ENCODE assay signal across 9 cellular contexts in genomic region chr20:53774487-53775203, GRCh38.
A peak's percentile ranks its signal among the peaks of the same experiment; 100 is the strongest.
DNase-seq lines count a peak whose midpoint lies in the region; ATAC-seq, FAIRE-seq and TF ChIP-seq lines count a peak whose summit lies in the region.
"Had no signal": no experiment of that assay in that cellular context is flagged by ENCODE, and none has a peak within 500 bp of the region (broad histone marks: within the 10 kb centered on the region; RNA-seq: fewer than 3 reads in every experiment).

No MANE protein-coding gene starts in this region.

- peaks cover 30% of the 10 kb centered on the region for H3F3A ChIP-seq in PC-9 (ENCODE audit: insufficient read depth, low read depth)

- H2BK120ac ChIP-seq in H1 (replicated peaks; ENCODE audit: low read depth, low read length): no peak overlapping the region

- H3K9ac ChIP-seq in H1 (replicated peaks in 1 of 4; ENCODE audit: extremely low read depth in 1 of 4, low read depth in 3 of 4, low read length in 3 of 4): no peak overlapping the region

- CTCF ChIA-PET in PC-9 (lab: Charles Lee) (interaction anchor here (0.6 kb wide), 1 partner anchor 91 kb away, joined by 3 read pairs; no protein-coding TSS in a partner anchor), H1 (lab: Charles Lee; ENCODE audit: partially characterized antibody) (interaction anchor here (1.2 kb wide), 1 partner anchor 25 kb away, joined by 6 read pairs; no protein-coding TSS in a partner anchor)
- CTCF ChIA-PET in activated naive CD4-positive, alpha-beta T cell treated with anti-CD3 and anti-CD28 coated beads, Interleukin-2, amount 10 ng/mL, durations not matched to agents 7 days and 5 days (lab: Charles Lee): no interaction called here

- no peak overlapping the region for H3K4ac ChIP-seq in H1 (replicated peaks; ENCODE audit: insufficient read length, low read depth, low read length)

- peak overlapping the region; percentile 52 for H4K91ac ChIP-seq in H1 (replicated peaks; ENCODE audit: insufficient read length, low read length)

- POLR2A ChIA-PET in PC-9 (lab: Charles Lee; ENCODE audit: unreplicated experiment) (interaction anchor here (0.6 to 0.7 kb wide), 5 partner anchors 8 to 141 kb away, joined by 3 to 4 read pairs (median 3); no protein-coding TSS in a partner anchor), H1 (lab: Charles Lee; ENCODE audit: partially characterized antibody) (no interaction called here)

- no peaks in the 10 kb centered on the region for H3K36me3 Mint-ChIP-seq in nephron (ENCODE audit: low read depth)
- H3K36me3 Mint-ChIP-seq in activated T-helper 17 cell treated with anti-CD3 and anti-CD28 coated beads, Interleukin-2, amount 50 U/mL, for 72 hours (ENCODE audit: low read depth): no peaks in the 10 kb centered on the region
- no peaks in the 10 kb centered on the region for H3K36me3 Mint-ChIP-seq in activated naive CD4-positive, alpha-beta T cell treated with anti-CD3 and anti-CD28 coated beads, Interleukin-2, amount 10 ng/mL, durations not matched to agents 7 days and 5 days

- H4K20me1 ChIP-seq in PC-9 (ENCODE audit: insufficient read depth): no peaks in the 10 kb centered on the region
- no peaks in the 10 kb centered on the region for H4K20me1 ChIP-seq in H1 (replicated peaks in 1 of 2; ENCODE audit: control insufficient read depth in 1 of 2, insufficient read depth in 2 of 2, low read length in 2 of 2)

- no peak overlapping the region for H3K18ac ChIP-seq in H1 (ENCODE audit: extremely low read depth, low read length)

- no peak overlapping the region for H2AK5ac ChIP-seq in H1 (ENCODE audit: low read depth, low read length)

- H3K36me3 ChIP-seq in PC-9 (ENCODE audit: low read depth): no peaks in the 10 kb centered on the region
- no peaks in the 10 kb centered on the region for H3K36me3 ChIP-seq in H1 (ENCODE audit: control insufficient read depth in 2 of 4, insufficient read depth in 4 of 4, low read length in 3 of 4)

- TF ChIP-seq CTCF in AG09319 (IDR thresholded peaks at IDR 0.05; ENCODE audit: low read depth, low read length): no peak
- TF ChIP-seq CTCF in PC-9 (conservative IDR thresholded peaks at IDR 0.05): no peak
- no peak for TF ChIP-seq CTCF in H1 (IDR thresholded peaks at IDR 0.05; ENCODE audit: control extremely low read depth in 1 of 3, insufficient read depth in 1 of 3, low read depth in 1 of 3, low read length in 3 of 3)
- no peak for TF ChIP-seq CTCF in nephron (IDR thresholded peaks at IDR 0.05; ENCODE audit: unreplicated experiment in 3 of 3)

- 92% methylated on average over 9 of the region's 9 CpGs; no CpG with 5 or more reads in 1 of the 2 experiments for WGBS in H1 (ENCODE audit: extremely low coverage in 1 of 2, insufficient coverage in 1 of 2, insufficient read length in 1 of 2, insufficient replicate concordance in 2 of 2, low coverage in 1 of 2, low lambda C conversion rate in 2 of 2, missing lambda C conversion rate in 1 of 2), 2 experiments

- no peak overlapping the region for H3K4me3 ChIP-seq in PC-9
- H3K4me3 ChIP-seq in H1 (ENCODE audit: extremely low read depth in 1 of 4, insufficient read depth in 2 of 4, low read depth in 3 of 4, low read length in 4 of 4): no peak overlapping the region

- no peak overlapping the region for H3K4me3 Mint-ChIP-seq in nephron
- H3K4me3 Mint-ChIP-seq in activated T-helper 17 cell treated with anti-CD3 and anti-CD28 coated beads, Interleukin-2, amount 50 U/mL, for 72 hours: no peak overlapping the region
- no peak overlapping the region for H3K4me3 Mint-ChIP-seq in activated naive CD4-positive, alpha-beta T cell treated with anti-CD3 and anti-CD28 coated beads, Interleukin-2, amount 10 ng/mL, durations not matched to agents 7 days and 5 days

- TF ChIP-seq EP300 in H1 (IDR thresholded peaks at IDR 0.05; ENCODE audit: borderline replicate concordance in 1 of 2, low read depth in 2 of 2, low read length in 2 of 2): no peak

- intact Hi-C loops in PC-9 (cut with micrococcal nuclease; ENCODE audit: unreplicated experiment): loop anchor here (1.0 to 5.0 kb wide), 7 partner anchors 12 to 153 kb away; no protein-coding TSS in a partner anchor

- H4K5ac ChIP-seq in H1 (ENCODE audit: insufficient read length, low read depth, low read length): no peak overlapping the region

- ATAC-seq in activated T-helper 17 cell treated with anti-CD3 and anti-CD28 coated beads, Interleukin-2, amount 50 U/mL, for 72 hours (replicated peaks): no peak
- ATAC-seq in HG03565 (IDR thresholded peaks at IDR 0.05; ENCODE audit: unreplicated experiment): no peak

- H3K9me3 ChIP-seq in PC-9 (ENCODE audit: insufficient read depth, low read depth) (0 out of 2 replicates have a peak, but pooled peaks cover 2% of the 10 kb centered on the region), H1 (ENCODE audit: insufficient read depth in 2 of 2, low read depth in 1 of 2, low read length in 1 of 2) (no peaks in the 10 kb centered on the region)

- H3K4me1 Mint-ChIP-seq in nephron: peaks cover 17% of the 10 kb centered on the region
- no peaks in the 10 kb centered on the region for H3K4me1 Mint-ChIP-seq in activated T-helper 17 cell treated with anti-CD3 and anti-CD28 coated beads, Interleukin-2, amount 50 U/mL, for 72 hours
- no peaks in the 10 kb centered on the region for H3K4me1 Mint-ChIP-seq in activated naive CD4-positive, alpha-beta T cell treated with anti-CD3 and anti-CD28 coated beads, Interleukin-2, amount 10 ng/mL, durations not matched to agents 7 days and 5 days

- FAIRE-seq in H1 (lab: Jason Lieb, UNC): no peak

- H3K23me2 ChIP-seq in H1 (ENCODE audit: low read depth, low read length): no peaks in the 10 kb centered on the region; the same call in 1 of the 2 replicates

- peak overlapping the region; percentile 11 to 90 (median 79) for H3K27ac Mint-ChIP-seq in nephron
- H3K27ac Mint-ChIP-seq in activated T-helper 17 cell treated with anti-CD3 and anti-CD28 coated beads, Interleukin-2, amount 50 U/mL, for 72 hours: no peak overlapping the region
- no peak overlapping the region for H3K27ac Mint-ChIP-seq in activated naive CD4-positive, alpha-beta T cell treated with anti-CD3 and anti-CD28 coated beads, Interleukin-2, amount 10 ng/mL, durations not matched to agents 7 days and 5 days

- no peak for TF ChIP-seq RAD21 in H1 (IDR thresholded peaks at IDR 0.05 in 1 of 2, conservative IDR thresholded peaks at IDR 0.05 in 1 of 2; ENCODE audit: low read depth in 2 of 2, low read length in 2 of 2)

- no peak overlapping the region for H4K8ac ChIP-seq in H1 (ENCODE audit: extremely low read depth, insufficient read depth, low read length)

- H3K9me3 Mint-ChIP-seq in nephron: no peaks in the 10 kb centered on the region
- H3K9me3 Mint-ChIP-seq in activated T-helper 17 cell treated with anti-CD3 and anti-CD28 coated beads, Interleukin-2, amount 50 U/mL, for 72 hours: no peaks in the 10 kb centered on the region
- no peaks in the 10 kb centered on the region for H3K9me3 Mint-ChIP-seq in activated naive CD4-positive, alpha-beta T cell treated with anti-CD3 and anti-CD28 coated beads, Interleukin-2, amount 10 ng/mL, durations not matched to agents 7 days and 5 days

- H3K79me2 ChIP-seq in PC-9 (ENCODE audit: low read depth) (no peaks in the 10 kb centered on the region), H1 (ENCODE audit: control insufficient read depth in 1 of 2, insufficient read depth in 2 of 2, low read length in 2 of 2) (no peaks in the 10 kb centered on the region)

- H2BK12ac ChIP-seq in H1 (ENCODE audit: low read depth, low read length): no peak overlapping the region

- H3K27me3 ChIP-seq in PC-9 (ENCODE audit: insufficient read depth, low read depth) (no peaks in the 10 kb centered on the region), H1 (replicated peaks in 1 of 4; ENCODE audit: control insufficient read depth in 3 of 4, extremely low read depth in 1 of 4, insufficient read depth in 3 of 4, low read length in 3 of 4) (no peaks in the 10 kb centered on the region)

- peaks cover 3% of the 10 kb centered on the region for H3K27me3 Mint-ChIP-seq in nephron (ENCODE audit: low read depth)
- H3K27me3 Mint-ChIP-seq in activated T-helper 17 cell treated with anti-CD3 and anti-CD28 coated beads, Interleukin-2, amount 50 U/mL, for 72 hours: no peaks in the 10 kb centered on the region
- peaks cover 15% of the 10 kb centered on the region for H3K27me3 Mint-ChIP-seq in activated naive CD4-positive, alpha-beta T cell treated with anti-CD3 and anti-CD28 coated beads, Interleukin-2, amount 10 ng/mL, durations not matched to agents 7 days and 5 days

- H2BK5ac ChIP-seq in H1 (ENCODE audit: low read depth, low read length): no peak overlapping the region

- H2AFZ ChIP-seq in PC-9 (no peak overlapping the region), H1 (ENCODE audit: low read length) (no peak overlapping the region)

- no TSS peak for BruUV-seq in PC-9 (replicated peaks; lab: Mats Ljungman, UMichigan)

- H3K79me1 ChIP-seq in H1 (ENCODE audit: low read depth, low read length): no peaks in the 10 kb centered on the region

- H3K27ac ChIP-seq in PC-9 (peak overlapping the region; percentile 93), H1 (ENCODE audit: low read depth, low read length) (no peak overlapping the region)

- H3K9me2 ChIP-seq in PC-9 (ENCODE audit: insufficient read depth): no peaks in the 10 kb centered on the region; the same call in 1 of the 2 replicates

- no peak overlapping the region for H3K23ac ChIP-seq in H1 (ENCODE audit: insufficient read length)

- no peak overlapping the region for H3K14ac ChIP-seq in H1 (ENCODE audit: insufficient read length)

- TF ChIP-seq POLR2A in H1 (IDR thresholded peaks at IDR 0.05; ENCODE audit: control extremely low read depth in 1 of 2, low read depth in 2 of 2, low read length in 2 of 2): no peak

- peak; percentile 70 for DNase-seq in AG09319 (ENCODE audit: extremely low read depth, low read depth)
- DNase-seq in PC-9: peak in 1 of 2 experiments; percentile 60
- DNase-seq in H1 (ENCODE audit: low read depth in 1 of 2, low spot score in 2 of 2): no peak
- no peak for DNase-seq in activated naive CD4-positive, alpha-beta T cell treated with anti-CD3 and anti-CD28 coated beads, Interleukin-2, amount 10 ng/mL, durations not matched to agents 7 days and 5 days
- no peak for DNase-seq in MV-4-11 (lab: John Stamatoyannopoulos, UW)
- DNase-seq: activated effector memory CD4-positive, alpha-beta T cell treated with Interleukin-2 at 50 U/mL for 16 hours had no signal

- peak overlapping the region; percentile 59 for H3K4me2 ChIP-seq in PC-9
- H3K4me2 ChIP-seq in H1 (ENCODE audit: insufficient read depth in 1 of 2, low read depth in 2 of 2, low read length in 2 of 2): no peak overlapping the region

- 0 out of 2 replicates have a peak overlapping the region, but pooled peaks have one; percentile 34 for H2BK20ac ChIP-seq in H1 (ENCODE audit: low read length)

- no peak overlapping the region for H3K56ac ChIP-seq in H1 (replicated peaks; ENCODE audit: insufficient read length, low read depth, low read length)

- H3K4me1 ChIP-seq in PC-9 (replicated peaks; ENCODE audit: insufficient read depth) (peaks cover 40% of the 10 kb centered on the region), H1 (replicated peaks in 1 of 4; ENCODE audit: control insufficient read depth in 3 of 4, insufficient read depth in 4 of 4, low read length in 3 of 4) (no peaks in the 10 kb centered on the region; a peak in 1 of 7 replicates)

- no peak overlapping the region for H2BK15ac ChIP-seq in H1 (ENCODE audit: low read length)

TF ChIP-seq in H1, 55 proteins besides CTCF, POLR2A, EP300 and RAD21 (continues in another document):
- TF ChIP-seq EGR1 (IDR thresholded peaks at IDR 0.05; ENCODE audit: borderline replicate concordance, low read depth, low read length): no peak
- TF ChIP-seq YY1 (IDR thresholded peaks at IDR 0.05; ENCODE audit: low read depth, low read length): no peak

Comparison
In these comparisons a context has a peak if more than half of its experiments do, and no peak if none do; other contexts are left out.
1. H3K27ac Mint-ChIP-seq: peak in nephron (3 of 3); none in activated T-helper 17 cell treated with anti-CD3 and anti-CD28 coated beads, Interleukin-2, amount 50 U/mL, for 72 hours (single experiment) and activated naive CD4-positive, alpha-beta T cell treated with anti-CD3 and anti-CD28 coated beads, Interleukin-2, amount 10 ng/mL, durations not matched to agents 7 days and 5 days (single experiment).